Comparison of ENCODE assay signal across 10 cellular contexts in genomic region chr22:50016988-50017700, GRCh38. TPM values are rescaled to one million over a fixed set of nuclear protein-coding genes. Genes with fewer than 3 reads are reported as not detected.
DNase-seq lines count a peak whose midpoint lies in the region; ATAC-seq, FAIRE-seq and TF ChIP-seq lines count a peak whose summit lies in the region.
"Had no signal": no experiment of that assay in that cellular context is flagged by ENCODE, and none has a peak within 500 bp of the region (broad histone marks: within the 10 kb centered on the region; RNA-seq: fewer than 3 reads in every experiment).

No MANE protein-coding gene starts in this region.

- H3K27me3 Mint-ChIP-seq in activated naive CD8-positive, alpha-beta T cell, result no peaks in the 10 kb centered on the region

- FAIRE-seq in GM12891 (lab: Jason Lieb, UNC), result peak; percentile 62

- H3K4me1 Mint-ChIP-seq in activated naive CD8-positive, alpha-beta T cell (ENCODE audit: low read depth), result peaks cover 9% of the 10 kb centered on the region

- H3K27ac Mint-ChIP-seq in activated naive CD8-positive, alpha-beta T cell, result peak overlapping the region; percentile 93

- H3K9me3 Mint-ChIP-seq in activated naive CD8-positive, alpha-beta T cell (ENCODE audit: low read depth), result no peaks in the 10 kb centered on the region

- no peak for TF ChIP-seq POLR2A in GM12891 (IDR thresholded peaks at IDR 0.05; ENCODE audit: low read depth, low read length)

- H3K27me3 ChIP-seq in RWPE2 (ENCODE audit: insufficient read depth, poor library complexity, severe bottlenecking) (peaks cover 19% of the 10 kb centered on the region), ascending aorta (peaks cover 12% of the 10 kb centered on the region)

- H3K36me3 Mint-ChIP-seq in activated naive CD8-positive, alpha-beta T cell, result no peaks in the 10 kb centered on the region

- DNase-seq in GM12891 (ENCODE audit: insufficient read length, low spot score), result no peak
- DNase-seq in RWPE2 (ENCODE audit: low spot score), result peak; percentile 51
- peak; percentile 85 for DNase-seq in stimulated activated CD4-positive, alpha-beta T cell treated with anti-CD3 and anti-CD28 coated beads, Interleukin-1b, Interleukin-23, amount 100 ng/mL, for 48 hours
- no peak for DNase-seq in ascending aorta (ENCODE audit: low spot score in 2 of 2)
- DNase-seq in NK-92 treated with Interleukin-12 subunit alpha and Interleukin-12 subunit beta, amount 100 ng/mL, for 24 hours (lab: John Stamatoyannopoulos, UW), result no peak
- DNase-seq in NOMO-1 treated with dmso at 0.1 percent for 144 hours (lab: John Stamatoyannopoulos, UW; ENCODE audit: unreplicated experiment), result no peak
- no peak for DNase-seq in GM19238 (ENCODE audit: insufficient read length, low spot score)

- TF ChIP-seq CTCF in RWPE2 (IDR thresholded peaks at IDR 0.05; ENCODE audit: poor library complexity, severe bottlenecking) (no peak), ascending aorta (IDR thresholded peaks at IDR 0.05) (no peak)

- H3K9me3 ChIP-seq in RWPE2 (ENCODE audit: severe bottlenecking), result no peaks in the 10 kb centered on the region
- H3K9me3 ChIP-seq in ascending aorta, result no peaks in the 10 kb centered on the region

- peak overlapping the region; percentile 72 for H3K4me3 Mint-ChIP-seq in activated naive CD8-positive, alpha-beta T cell

- no peak overlapping the region for H3K27ac ChIP-seq in RWPE2 (ENCODE audit: poor library complexity, severe bottlenecking)
- H3K27ac ChIP-seq in ascending aorta, result no peak overlapping the region

- peak; percentile 58 for ATAC-seq in RWPE2 (ENCODE audit: low read depth)

- intact Hi-C loops in ascending aorta (cut with DNase I), result no loop called here

- H3K4me3 ChIP-seq in RWPE2 (ENCODE audit: severe bottlenecking), result no peak overlapping the region
- no peak overlapping the region for H3K4me3 ChIP-seq in ascending aorta
- H3K4me3 ChIP-seq: lung had no signal

- H3K36me3 ChIP-seq in RWPE2 (ENCODE audit: low read depth) (no peaks in the 10 kb centered on the region), ascending aorta (no peaks in the 10 kb centered on the region)

- H3K4me1 ChIP-seq in RWPE2 (ENCODE audit: insufficient read depth, poor library complexity, severe bottlenecking) (peaks cover 7% of the 10 kb centered on the region), ascending aorta (no peaks in the 10 kb centered on the region)

TF ChIP-seq in GM12891, 5 proteins besides CTCF, POLR2A, EP300 and RAD21:
- TF ChIP-seq SPI1 (IDR thresholded peaks at IDR 0.05; ENCODE audit: low read depth, low read length) (no peak), POU2F2 (IDR thresholded peaks at IDR 0.05; ENCODE audit: low read depth, low read length) (peak; percentile 98)

RNA-seq across cellular contexts. Expression of gene IL17REL, which starts 4.6 kb away (rescaled TPM):
- polyA plus RNA-seq in GM12891 (2012; ENCODE audit: low read depth, missing spikeins), result 0.05 TPM
- total RNA-seq in ascending aorta, result not detected

RNA-seq across cellular contexts. Expression of gene TTLL8, which starts 41.0 kb away (rescaled TPM):
- 0.04 TPM for polyA plus RNA-seq in GM12891 (2012; ENCODE audit: low read depth, missing spikeins)
- total RNA-seq in ascending aorta, result not detected
- total RNA-seq: lung, temporal lobe had no signal
- polyA plus RNA-seq: lung had no signal

RNA-seq across cellular contexts. Expression of gene PIM3, which starts 56.6 kb away (rescaled TPM):
- polyA plus RNA-seq in GM12891 (2012; ENCODE audit: low read depth, missing spikeins), result 34.2 TPM
- 269 TPM for total RNA-seq in ascending aorta

Comparison
In these comparisons a context has a peak if more than half of its experiments do, and no peak if none do; other contexts are left out.
1. DNase-seq: peak in RWPE2 (single experiment) and stimulated activated CD4-positive, alpha-beta T cell treated with anti-CD3 and anti-CD28 coated beads, Interleukin-1b, Interleukin-23, amount 100 ng/mL, for 48 hours (single experiment); none in GM12891 (single experiment), ascending aorta (0 of 2), NK-92 treated with Interleukin-12 subunit alpha and Interleukin-12 subunit beta, amount 100 ng/mL, for 24 hours (single experiment), NOMO-1 treated with dmso at 0.1 percent for 144 hours (single experiment) and GM19238 (single experiment).